ENCODE assay signal across 14 cellular contexts in the genomic region with DNA sequence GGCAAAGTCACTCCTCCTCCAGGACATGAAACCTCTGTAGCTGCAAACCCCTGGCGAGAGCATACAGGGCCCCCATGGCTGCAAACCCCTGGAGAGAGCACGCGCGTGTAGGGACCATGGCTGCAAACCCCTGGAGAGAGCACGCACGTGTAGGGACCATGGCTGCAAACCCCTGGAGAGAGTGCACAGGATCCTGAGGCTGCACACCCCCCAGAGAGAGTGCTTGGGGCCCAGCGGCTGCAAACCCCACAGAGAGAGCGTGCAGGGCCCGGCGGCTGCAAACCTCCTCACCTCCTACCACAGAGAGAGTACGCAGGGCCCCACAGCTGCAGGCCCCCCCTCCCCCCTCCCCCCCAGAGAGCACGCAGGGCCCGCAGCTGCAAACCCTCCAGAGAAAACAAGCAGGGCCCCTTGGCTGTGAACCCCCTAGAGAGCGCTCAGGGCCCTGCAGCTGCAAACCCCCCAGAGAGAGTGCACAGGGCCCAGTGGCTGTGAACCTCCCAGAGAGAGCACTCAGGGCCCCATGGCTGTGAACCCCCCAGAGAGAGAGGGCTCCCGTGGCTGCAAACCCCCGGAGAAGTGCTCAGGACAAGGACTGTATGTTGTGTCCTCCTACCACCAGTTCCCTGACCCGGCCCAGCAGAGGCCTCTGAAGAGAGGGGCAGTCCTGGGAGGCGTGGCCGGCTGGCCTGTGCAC. TPM values are rescaled to one million over a fixed set of nuclear protein-coding genes. Genes with fewer than 3 reads are reported as not detected.
A peak's percentile ranks its signal among the peaks of the same experiment; 100 is the strongest.
DNase-seq lines count a peak whose midpoint lies in the region; ATAC-seq, FAIRE-seq and TF ChIP-seq lines count a peak whose summit lies in the region.
"Had no signal": no experiment of that assay in that cellular context is flagged by ENCODE, and none has a peak within 500 bp of the region (broad histone marks: within the 10 kb centered on the region; RNA-seq: fewer than 3 reads in every experiment).

No MANE protein-coding gene starts in this region.

- H4K20me1 ChIP-seq in OCI-LY7 (ENCODE audit: insufficient read depth, low read length): no peaks in the 10 kb centered on the region

- DNase-seq in OCI-LY7 (ENCODE audit: low spot score) (peak; percentile 91), sciatic nerve (ENCODE audit: low spot score) (peak; percentile 47), GF-D8 (lab: John Stamatoyannopoulos, UW) (no peak), D721Med (ENCODE audit: insufficient read length, low spot score) (no peak), HuH-7 (ENCODE audit: low spot score) (no peak), glutamatergic neuron (no peak)
- DNase-seq: activated CD8-positive, alpha-beta memory T cell treated with anti-CD3 and anti-CD28 coated beads, Interleukin-2, amount 50 U/mL, for 4 hours; Calu3; NCI-H187; T1000 had no signal

- peak overlapping the region; percentile 55; the same call in 1 of the 2 replicates for H2AFZ ChIP-seq in OCI-LY7 (ENCODE audit: low read length)

- peaks cover 20% of the 10 kb centered on the region; the same call in 1 of the 2 replicates for H3K36me3 ChIP-seq in OCI-LY7 (ENCODE audit: insufficient read depth, low read length)
- H3K36me3 ChIP-seq: vagina had no signal

- H3K4me1 ChIP-seq in OCI-LY7 (ENCODE audit: insufficient read depth, low read length, poor library complexity, severe bottlenecking): peaks cover 55% of the 10 kb centered on the region
- H3K4me1 ChIP-seq: vagina had no signal

- ATAC-seq in GM19025 (IDR thresholded peaks at IDR 0.05; ENCODE audit: low read depth, unreplicated experiment) (peak; percentile 40), HG02870 (IDR thresholded peaks at IDR 0.05; ENCODE audit: unreplicated experiment) (peak; percentile 45), sciatic nerve (no peak)

- FAIRE-seq in D721Med (lab: Jason Lieb, UNC): no peak
- FAIRE-seq: endothelial cell of umbilical vein had no signal

- peaks cover 21% of the 10 kb centered on the region for H3K36me3 Mint-ChIP-seq in glutamatergic neuron (ENCODE audit: unreplicated experiment)

- no peaks in the 10 kb centered on the region for H3K27me3 Mint-ChIP-seq in glutamatergic neuron (ENCODE audit: unreplicated experiment)

- no peaks in the 10 kb centered on the region for H3K9me3 ChIP-seq in OCI-LY7 (ENCODE audit: low read length)
- H3K9me3 ChIP-seq: vagina had no signal

- no peak overlapping the region for H3K27ac Mint-ChIP-seq in glutamatergic neuron (ENCODE audit: unreplicated experiment)

- no TSS peak for BruUV-seq in OCI-LY7 (replicated peaks; lab: Mats Ljungman, UMichigan)

- H3K27ac ChIP-seq in OCI-LY7 (ENCODE audit: low read depth, low read length, poor library complexity, severe bottlenecking): peak overlapping the region; percentile 100
- H3K27ac ChIP-seq: vagina had no signal

- H3K4me3 ChIP-seq in OCI-LY7 (ENCODE audit: low read depth, low read length, poor library complexity, severe bottlenecking): peak overlapping the region; percentile 55
- H3K4me3 ChIP-seq: vagina had no signal

- intact Hi-C loops in OCI-LY7 (cut with micrococcal nuclease; ENCODE audit: unreplicated experiment) (no loop called here), sciatic nerve (cut with DNase I) (no loop called here)

- POLR2A ChIA-PET in OCI-LY7 (lab: Charles Lee): no interaction called here

- CTCF ChIA-PET in OCI-LY7 (lab: Charles Lee; ENCODE audit: unreplicated experiment): no interaction called here

- H3K9me3 Mint-ChIP-seq in glutamatergic neuron (ENCODE audit: unreplicated experiment): peaks cover 2% of the 10 kb centered on the region

- no peak for TF ChIP-seq CTCF in OCI-LY7 (conservative IDR thresholded peaks at IDR 0.05; ENCODE audit: low read length)
- TF ChIP-seq CTCF in D721Med (IDR thresholded peaks at IDR 0.05; ENCODE audit: insufficient read depth, missing control alignments): no peak
- no peak for TF ChIP-seq CTCF in glutamatergic neuron (IDR thresholded peaks at IDR 0.05; ENCODE audit: partially characterized antibody, unreplicated experiment)

- peak overlapping the region; percentile 92 for H3K4me2 ChIP-seq in OCI-LY7 (ENCODE audit: low read length)

- H3K4me1 Mint-ChIP-seq in glutamatergic neuron (ENCODE audit: low read depth, unreplicated experiment): peaks cover 19% of the 10 kb centered on the region

- no peaks in the 10 kb centered on the region for H3K9me2 ChIP-seq in OCI-LY7 (ENCODE audit: insufficient read depth, low read length)

- peaks cover 12% of the 10 kb centered on the region; the same call in 1 of the 2 replicates for H3K79me2 ChIP-seq in OCI-LY7 (ENCODE audit: insufficient read depth, low read depth, low read length)

- no peak overlapping the region for H3K4me3 Mint-ChIP-seq in glutamatergic neuron (ENCODE audit: unreplicated experiment)

RNA-seq across cellular contexts. Expression of gene ADPRHL1, which starts 7.3 kb away (rescaled TPM):
- total RNA-seq in OCI-LY7 (2014; rRNA removed; shearing (Covaris generic)): 0.95 and 2.5 TPM in 2 replicates
- 5.1 and 6.2 TPM in 2 replicates for total RNA-seq in OCI-LY7 (2022)
- total RNA-seq in sciatic nerve: 14.5 TPM
- total RNA-seq in glutamatergic neuron (ENCODE audit: unreplicated experiment): 20.7 TPM

RNA-seq across cellular contexts. Expression of gene DCUN1D2, which starts 44.6 kb away (rescaled TPM):
- 9.2 and 13.4 TPM in 2 replicates for total RNA-seq in OCI-LY7 (2014; rRNA removed; shearing (Covaris generic))
- total RNA-seq in OCI-LY7 (2022) (12.8 and 16.5 TPM in 2 replicates), sciatic nerve (28.3 TPM), glutamatergic neuron (ENCODE audit: unreplicated experiment) (97.7 TPM)

Comparison
In these comparisons a context has a peak if more than half of its experiments do, and no peak if none do; other contexts are left out.
1. DNase-seq: peak in OCI-LY7 (single experiment) and sciatic nerve (single experiment); none in GF-D8 (single experiment), D721Med (single experiment), HuH-7 (single experiment) and glutamatergic neuron (single experiment).